ENCODE assay signal across 24 cellular contexts in genomic region chr19:1382250-1382649, GRCh38.
"Had no signal": no experiment of that assay in that cellular context is flagged by ENCODE, and none has a peak within 500 bp of the region (broad histone marks: within the 10 kb centered on the region; RNA-seq: fewer than 3 reads in every experiment).

No MANE protein-coding gene starts in this region.

- H2AFZ ChIP-seq: hepatocyte had no signal

- H3K27ac Mint-ChIP-seq: nephron progenitor cell had no signal

- DNase-seq: cortex of kidney; effector CD4-positive, alpha-beta T cell; foreskin fibroblast; heart left ventricle; kidney; left colon; left ventricle myocardium superior; lower lobe of right lung; naive thymus-derived CD8-positive, alpha-beta T cell; nephron progenitor cell; right lobe of liver; small intestine; stimulated activated CD4-positive, alpha-beta T cell treated with anti-CD3 and anti-CD28 coated beads, Interleukin-15, amount 100 ng/mL, for 24 hours; stimulated activated CD4-positive, alpha-beta T cell treated with anti-CD3 and anti-CD28 coated beads, Interleukin-2, amount 100 ng/mL, for 48 hours; stimulated activated naive B cell treated with anti-CD40 and anti-IgM and Interleukin-4, amounts not matched to agents 10 μg/mL and 1 μg/mL and 100 μg/mL, for 72 hours; transverse colon; upper lobe of right lung; uterus had no signal

- H3K27me3 ChIP-seq: gastroesophageal sphincter, heart left ventricle, hepatocyte, pancreas, right lobe of liver, suprapubic skin, transverse colon, upper lobe of right lung had no signal

- H3K4me2 ChIP-seq: hepatocyte had no signal

- H3K9me3 ChIP-seq: gastroesophageal sphincter, heart left ventricle, lower lobe of right lung, neutrophil, pancreas, right lobe of liver, suprapubic skin, transverse colon, upper lobe of right lung, uterus had no signal

- H3K36me3 ChIP-seq: transverse colon, uterus had no signal

- ATAC-seq: gastroesophageal sphincter, left ventricle myocardium superior, upper lobe of right lung had no signal

- H3K4me3 ChIP-seq: hepatocyte, pancreas, right lobe of liver, upper lobe of right lung, uterus had no signal

- H3K27ac ChIP-seq: hepatocyte, lower lobe of right lung, pancreas, right lobe of liver, suprapubic skin, upper lobe of right lung had no signal

- H3K9me3 Mint-ChIP-seq: stimulated activated naive CD8-positive, alpha-beta T cell treated with anti-CD3 and anti-CD28 coated beads, Interleukin-15, Interleukin-2, amounts not matched to agents 100 ng/mL and 50 ng/mL, for 24 hours had no signal
